21 cellular contexts compared by ENCODE assay signal in the genomic region with DNA sequence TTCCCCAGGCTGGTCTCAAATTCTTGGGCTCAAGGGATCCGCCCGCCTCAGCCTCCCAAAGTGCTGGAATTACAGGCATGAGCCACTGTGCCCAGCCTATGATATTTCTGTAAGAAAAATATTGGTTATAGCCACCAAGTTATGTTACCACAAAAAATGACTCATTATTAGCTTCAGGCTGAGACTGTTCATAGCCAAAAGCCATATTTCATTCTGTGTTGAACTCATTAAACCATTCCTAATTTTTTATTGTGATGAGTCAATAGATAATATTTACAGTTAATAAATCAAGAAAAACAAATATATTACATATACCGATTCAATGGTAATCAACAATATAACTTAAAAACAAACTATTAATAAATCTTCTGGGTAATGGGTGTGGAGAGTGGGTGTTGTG. TPM values are rescaled to one million over a fixed set of nuclear protein-coding genes. Genes with fewer than 3 reads are reported as not detected.
DNase-seq lines count a peak whose midpoint lies in the region; ATAC-seq and TF ChIP-seq lines count a peak whose summit lies in the region.
"Had no signal": no experiment of that assay in that cellular context is flagged by ENCODE, and none has a peak within 500 bp of the region (broad histone marks: within the 10 kb centered on the region; RNA-seq: fewer than 3 reads in every experiment).

No MANE protein-coding gene starts in this region.

- TF ChIP-seq CTCF in MCF 10A (IDR thresholded peaks at IDR 0.05; ENCODE audit: unreplicated experiment) (no peak), breast epithelium (IDR thresholded peaks at IDR 0.05) (no peak), fibroblast of villous mesenchyme (IDR thresholded peaks at IDR 0.05; ENCODE audit: insufficient read depth, low read depth, low read length) (no peak)

- no peaks in the 10 kb centered on the region for H3K36me3 ChIP-seq in breast epithelium
- H3K36me3 ChIP-seq: lower lobe of right lung had no signal

- H3K4me1 Mint-ChIP-seq in MCF 10A (ENCODE audit: insufficient read depth, unreplicated experiment) = peaks cover 14% of the 10 kb centered on the region
- H3K4me1 Mint-ChIP-seq in activated CD4-positive, alpha-beta T cell treated with anti-CD3 and anti-CD28 coated beads, Interleukin-2, amount 10 ng/mL, durations not matched to agents 24 days and 14 days = no peaks in the 10 kb centered on the region
- H3K4me1 Mint-ChIP-seq: brain; CD8-positive, alpha-beta memory T cell; nephron; stimulated activated naive B cell treated with anti-CD40 and anti-IgM and Interleukin-4, amounts not matched to agents 10 μg/mL and 1 μg/mL and 100 μg/mL, for 72 hours had no signal

- H3K9me3 ChIP-seq in breast epithelium = no peaks in the 10 kb centered on the region
- H3K9me3 ChIP-seq: lower lobe of right lung, psoas muscle had no signal

- H3K27ac Mint-ChIP-seq in MCF 10A (ENCODE audit: low read depth, unreplicated experiment) = peak overlapping the region; percentile 76
- H3K27ac Mint-ChIP-seq in activated CD4-positive, alpha-beta T cell treated with anti-CD3 and anti-CD28 coated beads, Interleukin-2, amount 10 ng/mL, durations not matched to agents 24 days and 14 days = no peak overlapping the region
- H3K27ac Mint-ChIP-seq: brain; nephron; stimulated activated naive B cell treated with anti-CD40 and anti-IgM and Interleukin-4, amounts not matched to agents 10 μg/mL and 1 μg/mL and 100 μg/mL, for 72 hours; type B pancreatic cell had no signal

- no peak overlapping the region for H3K4me3 Mint-ChIP-seq in MCF 10A (ENCODE audit: unreplicated experiment)
- H3K4me3 Mint-ChIP-seq in activated CD4-positive, alpha-beta T cell treated with anti-CD3 and anti-CD28 coated beads, Interleukin-2, amount 10 ng/mL, durations not matched to agents 24 days and 14 days = no peak overlapping the region
- H3K4me3 Mint-ChIP-seq: brain; CD8-positive, alpha-beta memory T cell; nephron; stimulated activated naive B cell treated with anti-CD40 and anti-IgM and Interleukin-4, amounts not matched to agents 10 μg/mL and 1 μg/mL and 100 μg/mL, for 72 hours; type B pancreatic cell had no signal

- no TSS peak for BruUV-seq in MCF 10A (replicated peaks; lab: Mats Ljungman, UMichigan)

- no peak for TF ChIP-seq POLR2A in breast epithelium (IDR thresholded peaks at IDR 0.05)

- DNase-seq in MCF 10A (ENCODE audit: unreplicated experiment) = peak; percentile 21
- no peak for DNase-seq in breast epithelium (ENCODE audit: low spot score in 2 of 2)
- DNase-seq in amniotic epithelial cell (ENCODE audit: low read depth) = peak; percentile 26
- DNase-seq in fibroblast of villous mesenchyme (ENCODE audit: low read depth) = peak; percentile 58
- no peak for DNase-seq in effector CD8-positive, alpha-beta T cell (lab: John Stamatoyannopoulos, UW)
- DNase-seq in activated CD4-positive, alpha-beta T cell treated with anti-CD3 and anti-CD28 coated beads, Interleukin-2, amount 10 ng/mL, durations not matched to agents 24 days and 14 days = no peak
- DNase-seq: activated CD8-positive, alpha-beta memory T cell treated with anti-CD3 and anti-CD28 coated beads, Interleukin-2, amount 50 U/mL, for 48 hours; activated naive CD4-positive, alpha-beta T cell treated with Interleukin-2 at 50 U/mL for 16 hours; CD8-positive, alpha-beta memory T cell; effector memory CD4-positive, alpha-beta T cell; lower lobe of right lung; NCI-H2029; NCI-H510A; psoas muscle; stimulated activated naive B cell treated with anti-CD40 and anti-IgM and Interleukin-4, amounts not matched to agents 10 μg/mL and 1 μg/mL and 100 μg/mL, for 72 hours had no signal

- no peak overlapping the region for H3K27ac ChIP-seq in breast epithelium
- H3K27ac ChIP-seq: lower lobe of right lung, psoas muscle had no signal

- H3K4me3 ChIP-seq in breast epithelium = peak overlapping the region in 1 of 3 donors; percentile 6
- H3K4me3 ChIP-seq in fibroblast of villous mesenchyme (ENCODE audit: low read depth, low read length) = no peak overlapping the region
- H3K4me3 ChIP-seq: GM12878, lower lobe of right lung, psoas muscle had no signal

- intact Hi-C loops in MCF 10A (cut with micrococcal nuclease) = no loop called here
- intact Hi-C loops in breast epithelium (cut with DNase I; ENCODE audit: low total_unique reads) = no loop called here
- intact Hi-C loops in activated CD4-positive, alpha-beta T cell treated with anti-CD3 and anti-CD28 coated beads, Interleukin-2, amount 10 ng/mL, durations not matched to agents 24 days and 14 days (cut with micrococcal nuclease) = no loop called here

- H3K9me3 Mint-ChIP-seq in MCF 10A (ENCODE audit: unreplicated experiment) = no peaks in the 10 kb centered on the region
- no peaks in the 10 kb centered on the region for H3K9me3 Mint-ChIP-seq in activated CD4-positive, alpha-beta T cell treated with anti-CD3 and anti-CD28 coated beads, Interleukin-2, amount 10 ng/mL, durations not matched to agents 24 days and 14 days
- H3K9me3 Mint-ChIP-seq: brain; CD8-positive, alpha-beta memory T cell; nephron; stimulated activated naive B cell treated with anti-CD40 and anti-IgM and Interleukin-4, amounts not matched to agents 10 μg/mL and 1 μg/mL and 100 μg/mL, for 72 hours; type B pancreatic cell had no signal

- H3K4me1 ChIP-seq in breast epithelium = no peaks in the 10 kb centered on the region
- H3K4me1 ChIP-seq: lower lobe of right lung, psoas muscle had no signal

- H3K27me3 ChIP-seq in breast epithelium = no peaks in the 10 kb centered on the region

- no peak for ATAC-seq in HG02852 (IDR thresholded peaks at IDR 0.05; ENCODE audit: unreplicated experiment)
- ATAC-seq in activated CD4-positive, CD25-positive, alpha-beta regulatory T cell treated with anti-CD3 and anti-CD28 coated beads, Interleukin-2, amount 50 U/mL, for 24 hours = no peak
- ATAC-seq: GM12878; lower lobe of right lung; psoas muscle; stimulated activated naive B cell treated with anti-CD40 and anti-IgM and Interleukin-4, amounts not matched to agents 10 μg/mL and 1 μg/mL and 100 μg/mL, for 72 hours had no signal

- no peaks in the 10 kb centered on the region for H3K27me3 Mint-ChIP-seq in MCF 10A (ENCODE audit: insufficient read depth, unreplicated experiment)
- H3K27me3 Mint-ChIP-seq in activated CD4-positive, alpha-beta T cell treated with anti-CD3 and anti-CD28 coated beads, Interleukin-2, amount 10 ng/mL, durations not matched to agents 24 days and 14 days = peaks cover 21% of the 10 kb centered on the region
- H3K27me3 Mint-ChIP-seq: brain had no signal

- POLR2A ChIA-PET in MCF 10A (lab: Yijun Ruan, JAX) = interaction anchor here (2.1 kb wide), 1 partner anchor 38 kb away, joined by 17 read pairs; the partner anchor contains the start of gene BLOC1S6

- CTCF ChIA-PET in MCF 10A (lab: Yijun Ruan, JAX) = no interaction called here

- no peaks in the 10 kb centered on the region for H3K36me3 Mint-ChIP-seq in MCF 10A (ENCODE audit: insufficient read depth, unreplicated experiment)
- no peaks in the 10 kb centered on the region for H3K36me3 Mint-ChIP-seq in activated CD4-positive, alpha-beta T cell treated with anti-CD3 and anti-CD28 coated beads, Interleukin-2, amount 10 ng/mL, durations not matched to agents 24 days and 14 days (ENCODE audit: low read depth)
- H3K36me3 Mint-ChIP-seq: brain; CD8-positive, alpha-beta memory T cell; type B pancreatic cell had no signal

RNA-seq across cellular contexts. Expression of gene SLC30A4, which starts 27.3 kb away (rescaled TPM):
- total RNA-seq in MCF 10A (2022) = 3.4 and 3.8 TPM in 2 replicates
- 10 to 100 TPM in 1 of 3 donors, 1 to 10 TPM in 2; 5.6 to 11.5 (median 5.9) TPM for total RNA-seq in breast epithelium
- 11.9 and 16.0 TPM in 2 replicates for total RNA-seq in fibroblast of villous mesenchyme
- 0.90 and 1.2 TPM in 2 replicates for total RNA-seq in activated CD4-positive, alpha-beta T cell treated with anti-CD3 and anti-CD28 coated beads, Interleukin-2, amount 10 ng/mL, durations not matched to agents 24 days and 14 days

RNA-seq across cellular contexts. Expression of gene BLOC1S6, which starts 37.3 kb away (rescaled TPM):
- total RNA-seq in MCF 10A (2022) = 54.6 and 68.5 TPM in 2 replicates
- total RNA-seq in breast epithelium = 10 to 100 TPM; 52.1 to 94.1 (median 68.5) TPM
- total RNA-seq in fibroblast of villous mesenchyme = 74.7 and 87.2 TPM in 2 replicates
- total RNA-seq in activated CD4-positive, alpha-beta T cell treated with anti-CD3 and anti-CD28 coated beads, Interleukin-2, amount 10 ng/mL, durations not matched to agents 24 days and 14 days = 42.8 and 44.8 TPM in 2 replicates

Comparison
In these comparisons a context has a peak if more than half of its experiments do, and no peak if none do; other contexts are left out.
1. DNase-seq: peak in MCF 10A (single experiment), amniotic epithelial cell (single experiment) and fibroblast of villous mesenchyme (single experiment); none in breast epithelium (0 of 2), effector CD8-positive, alpha-beta T cell (single experiment) and activated CD4-positive, alpha-beta T cell treated with anti-CD3 and anti-CD28 coated beads, Interleukin-2, amount 10 ng/mL, durations not matched to agents 24 days and 14 days (single experiment).